3 cellular contexts compared by ENCODE assay signal in the genomic region with DNA sequence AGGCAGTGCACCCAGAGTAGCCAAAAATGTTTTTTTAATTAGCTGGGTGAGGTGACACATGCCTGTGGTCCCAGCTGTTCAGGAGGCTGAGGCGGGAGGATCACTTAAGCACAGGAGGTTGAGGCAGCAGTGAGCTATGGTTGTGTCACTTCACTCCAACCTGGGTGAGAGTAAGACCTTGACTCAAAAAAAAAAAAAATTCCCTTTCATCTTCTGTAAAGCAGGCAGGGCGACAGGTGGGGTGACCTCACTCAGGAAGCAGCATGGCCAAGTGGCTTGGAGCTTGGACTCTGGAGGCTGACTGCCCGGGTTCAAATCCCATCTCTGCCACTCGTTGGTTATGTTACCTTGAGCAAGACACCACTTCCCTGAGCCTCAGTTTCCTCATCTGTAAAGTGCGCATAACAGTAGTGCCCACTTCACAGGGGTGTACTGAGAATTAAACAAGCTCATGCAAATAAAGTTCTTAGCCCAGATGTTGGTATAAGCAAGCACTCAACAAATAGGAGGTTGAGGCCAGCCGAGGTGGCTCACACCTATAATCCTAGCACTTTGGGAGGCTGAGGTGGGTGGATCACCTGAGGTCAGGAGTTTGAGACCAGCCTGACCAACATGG.
TF ChIP-seq lines count a peak whose summit lies in the region.

No MANE protein-coding gene starts in this region.

TF ChIP-seq in A549, 52 proteins besides CTCF, POLR2A, EP300 and RAD21:
- TF ChIP-seq, protein P1, sequence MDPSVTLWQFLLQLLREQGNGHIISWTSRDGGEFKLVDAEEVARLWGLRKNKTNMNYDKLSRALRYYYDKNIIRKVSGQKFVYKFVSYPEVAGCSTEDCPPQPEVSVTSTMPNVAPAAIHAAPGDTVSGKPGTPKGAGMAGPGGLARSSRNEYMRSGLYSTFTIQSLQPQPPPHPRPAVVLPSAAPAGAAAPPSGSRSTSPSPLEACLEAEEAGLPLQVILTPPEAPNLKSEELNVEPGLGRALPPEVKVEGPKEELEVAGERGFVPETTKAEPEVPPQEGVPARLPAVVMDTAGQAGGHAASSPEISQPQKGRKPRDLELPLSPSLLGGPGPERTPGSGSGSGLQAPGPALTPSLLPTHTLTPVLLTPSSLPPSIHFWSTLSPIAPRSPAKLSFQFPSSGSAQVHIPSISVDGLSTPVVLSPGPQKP (IDR thresholded peaks at IDR 0.05; ENCODE audit: low read depth, low read length): no peak
- TF ChIP-seq SREBF2 (IDR thresholded peaks at IDR 0.05): 0 out of 2 replicates have a peak, but pooled peaks have one; percentile 8

TF ChIP-seq in HEK293, 187 proteins besides CTCF, POLR2A, EP300 and RAD21 (continues in another document):
- TF ChIP-seq ZBTB48 (tag by site-specific recombination; IDR thresholded peaks at IDR 0.05) (no peak), REPIN1 (tag by site-specific recombination; IDR thresholded peaks at IDR 0.05; ENCODE audit: low read depth) (no peak), ZNF629 (tag by site-specific recombination; IDR thresholded peaks at IDR 0.05) (no peak; the same call in 1 of the 2 replicates), ZNF404 (tag by site-specific recombination; IDR thresholded peaks at IDR 0.05) (no peak), ZFP37 (tag by site-specific recombination; IDR thresholded peaks at IDR 0.05) (no peak), ZNF768 (tag by site-specific recombination; IDR thresholded peaks at IDR 0.05) (no peak), GLIS2 (tag by site-specific recombination; IDR thresholded peaks at IDR 0.05) (0 out of 2 replicates have a peak, but pooled peaks have one; percentile 13), SCRT2 (tag by site-specific recombination; IDR thresholded peaks at IDR 0.05) (peak; percentile 100), ZNF707 (tag by site-specific recombination; IDR thresholded peaks at IDR 0.05) (no peak), SCRT1 (tag by site-specific recombination; IDR thresholded peaks at IDR 0.05; ENCODE audit: borderline replicate concordance) (peak; percentile 99), ZNF169 (tag by site-specific recombination; IDR thresholded peaks at IDR 0.05) (no peak), ZNF777 (tag by site-specific recombination; IDR thresholded peaks at IDR 0.05; ENCODE audit: borderline replicate concordance) (no peak), ZNF48 (tag by site-specific recombination; IDR thresholded peaks at IDR 0.05) (no peak), ZNF501 (tag by site-specific recombination; IDR thresholded peaks at IDR 0.05) (no peak), ZIC2 (tag by site-specific recombination; IDR thresholded peaks at IDR 0.05) (no peak)
- TF ChIP-seq, protein P2, sequence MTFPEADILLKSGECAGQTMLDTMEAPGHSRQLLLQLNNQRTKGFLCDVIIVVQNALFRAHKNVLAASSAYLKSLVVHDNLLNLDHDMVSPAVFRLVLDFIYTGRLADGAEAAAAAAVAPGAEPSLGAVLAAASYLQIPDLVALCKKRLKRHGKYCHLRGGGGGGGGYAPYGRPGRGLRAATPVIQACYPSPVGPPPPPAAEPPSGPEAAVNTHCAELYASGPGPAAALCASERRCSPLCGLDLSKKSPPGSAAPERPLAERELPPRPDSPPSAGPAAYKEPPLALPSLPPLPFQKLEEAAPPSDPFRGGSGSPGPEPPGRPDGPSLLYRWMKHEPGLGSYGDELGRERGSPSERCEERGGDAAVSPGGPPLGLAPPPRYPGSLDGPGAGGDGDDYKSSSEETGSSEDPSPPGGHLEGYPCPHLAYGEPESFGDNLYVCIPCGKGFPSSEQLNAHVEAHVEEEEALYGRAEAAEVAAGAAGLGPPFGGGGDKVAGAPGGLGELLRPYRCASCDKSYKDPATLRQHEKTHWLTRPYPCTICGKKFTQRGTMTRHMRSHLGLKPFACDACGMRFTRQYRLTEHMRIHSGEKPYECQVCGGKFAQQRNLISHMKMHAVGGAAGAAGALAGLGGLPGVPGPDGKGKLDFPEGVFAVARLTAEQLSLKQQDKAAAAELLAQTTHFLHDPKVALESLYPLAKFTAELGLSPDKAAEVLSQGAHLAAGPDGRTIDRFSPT (tag by site-specific recombination; IDR thresholded peaks at IDR 0.05): peak; percentile 29; the same call in 1 of the 2 replicates
- TF ChIP-seq, protein P3, sequence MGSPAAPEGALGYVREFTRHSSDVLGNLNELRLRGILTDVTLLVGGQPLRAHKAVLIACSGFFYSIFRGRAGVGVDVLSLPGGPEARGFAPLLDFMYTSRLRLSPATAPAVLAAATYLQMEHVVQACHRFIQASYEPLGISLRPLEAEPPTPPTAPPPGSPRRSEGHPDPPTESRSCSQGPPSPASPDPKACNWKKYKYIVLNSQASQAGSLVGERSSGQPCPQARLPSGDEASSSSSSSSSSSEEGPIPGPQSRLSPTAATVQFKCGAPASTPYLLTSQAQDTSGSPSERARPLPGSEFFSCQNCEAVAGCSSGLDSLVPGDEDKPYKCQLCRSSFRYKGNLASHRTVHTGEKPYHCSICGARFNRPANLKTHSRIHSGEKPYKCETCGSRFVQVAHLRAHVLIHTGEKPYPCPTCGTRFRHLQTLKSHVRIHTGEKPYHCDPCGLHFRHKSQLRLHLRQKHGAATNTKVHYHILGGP (tag by site-specific recombination; IDR thresholded peaks at IDR 0.05): no peak
- TF ChIP-seq, protein P4, sequence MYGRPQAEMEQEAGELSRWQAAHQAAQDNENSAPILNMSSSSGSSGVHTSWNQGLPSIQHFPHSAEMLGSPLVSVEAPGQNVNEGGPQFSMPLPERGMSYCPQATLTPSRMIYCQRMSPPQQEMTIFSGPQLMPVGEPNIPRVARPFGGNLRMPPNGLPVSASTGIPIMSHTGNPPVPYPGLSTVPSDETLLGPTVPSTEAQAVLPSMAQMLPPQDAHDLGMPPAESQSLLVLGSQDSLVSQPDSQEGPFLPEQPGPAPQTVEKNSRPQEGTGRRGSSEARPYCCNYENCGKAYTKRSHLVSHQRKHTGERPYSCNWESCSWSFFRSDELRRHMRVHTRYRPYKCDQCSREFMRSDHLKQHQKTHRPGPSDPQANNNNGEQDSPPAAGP (tag by site-specific recombination; IDR thresholded peaks at IDR 0.05): no peak
- TF ChIP-seq, protein P5, sequence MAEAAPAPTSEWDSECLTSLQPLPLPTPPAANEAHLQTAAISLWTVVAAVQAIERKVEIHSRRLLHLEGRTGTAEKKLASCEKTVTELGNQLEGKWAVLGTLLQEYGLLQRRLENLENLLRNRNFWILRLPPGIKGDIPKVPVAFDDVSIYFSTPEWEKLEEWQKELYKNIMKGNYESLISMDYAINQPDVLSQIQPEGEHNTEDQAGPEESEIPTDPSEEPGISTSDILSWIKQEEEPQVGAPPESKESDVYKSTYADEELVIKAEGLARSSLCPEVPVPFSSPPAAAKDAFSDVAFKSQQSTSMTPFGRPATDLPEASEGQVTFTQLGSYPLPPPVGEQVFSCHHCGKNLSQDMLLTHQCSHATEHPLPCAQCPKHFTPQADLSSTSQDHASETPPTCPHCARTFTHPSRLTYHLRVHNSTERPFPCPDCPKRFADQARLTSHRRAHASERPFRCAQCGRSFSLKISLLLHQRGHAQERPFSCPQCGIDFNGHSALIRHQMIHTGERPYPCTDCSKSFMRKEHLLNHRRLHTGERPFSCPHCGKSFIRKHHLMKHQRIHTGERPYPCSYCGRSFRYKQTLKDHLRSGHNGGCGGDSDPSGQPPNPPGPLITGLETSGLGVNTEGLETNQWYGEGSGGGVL (tag by site-specific recombination; IDR thresholded peaks at IDR 0.05): no peak

TF ChIP-seq in H1, 55 proteins besides CTCF, POLR2A, EP300 and RAD21:
- TF ChIP-seq SIX5 (IDR thresholded peaks at IDR 0.05; ENCODE audit: low read depth, low read length) (no peak), TBP (IDR thresholded peaks at IDR 0.05; ENCODE audit: low read depth, low read length) (0 out of 2 replicates have a peak, but pooled peaks have one; percentile 39), CTBP2 (IDR thresholded peaks at IDR 0.05; ENCODE audit: borderline replicate concordance, insufficient read depth, insufficient read length, low read length) (no peak), EGR1 (IDR thresholded peaks at IDR 0.05; ENCODE audit: borderline replicate concordance, low read depth, low read length) (no peak), TAF7 (optimal IDR thresholded peaks at IDR 0.05; ENCODE audit: borderline replicate concordance, low read depth, low read length) (no peak)
- TF ChIP-seq, protein P6, sequence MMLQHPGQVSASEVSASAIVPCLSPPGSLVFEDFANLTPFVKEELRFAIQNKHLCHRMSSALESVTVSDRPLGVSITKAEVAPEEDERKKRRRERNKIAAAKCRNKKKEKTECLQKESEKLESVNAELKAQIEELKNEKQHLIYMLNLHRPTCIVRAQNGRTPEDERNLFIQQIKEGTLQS (IDR thresholded peaks at IDR 0.05; ENCODE audit: insufficient read depth, low read depth, low read length): no peak
